16 cellular contexts compared by ENCODE assay signal in the genomic region with DNA sequence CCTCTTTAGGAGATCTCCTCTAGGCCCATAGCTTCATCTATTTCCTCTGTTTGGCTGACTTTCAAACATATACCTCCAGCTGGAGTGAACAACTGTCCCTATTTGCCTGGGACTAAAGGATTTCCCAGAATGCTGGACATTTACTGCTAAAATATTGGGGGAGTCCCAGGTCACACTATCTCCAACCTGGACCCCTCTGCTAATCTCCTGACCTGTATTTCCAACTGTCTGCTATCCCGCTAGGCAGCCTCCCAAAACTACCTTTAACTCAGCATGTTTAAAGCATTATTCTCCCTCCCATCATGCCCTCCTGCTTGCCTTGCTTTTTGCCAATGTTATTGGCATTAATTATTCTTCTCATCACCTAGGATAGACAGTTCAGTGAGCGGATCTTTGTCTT.
A peak's percentile ranks its signal among the peaks of the same experiment; 100 is the strongest.
DNase-seq lines count a peak whose midpoint lies in the region; ATAC-seq, FAIRE-seq and TF ChIP-seq lines count a peak whose summit lies in the region.
"Had no signal": no experiment of that assay in that cellular context is flagged by ENCODE, and none has a peak within 500 bp of the region (broad histone marks: within the 10 kb centered on the region; RNA-seq: fewer than 3 reads in every experiment).

No MANE protein-coding gene starts in this region.

- H3K9ac ChIP-seq in K562 (ENCODE audit: insufficient read depth in 1 of 2, low read depth in 2 of 2, low read length in 2 of 2) (peak overlapping the region; percentile 29 to 53; a peak in 2 of 4 replicates), muscle layer of colon (ENCODE audit: low read length) (no peak overlapping the region)
- H3K9ac ChIP-seq: parathyroid adenoma had no signal

- 13% methylated on average over 2 of the region's 2 CpGs for WGBS in K562 (ENCODE audit: insufficient coverage, low coverage, missing lambda C conversion rate)

- BruUV-seq in K562 (replicated peaks; lab: Mats Ljungman, UMichigan), result no TSS peak

- peaks cover 5% of the 10 kb centered on the region for H3K36me3 Mint-ChIP-seq in activated CD4-positive, alpha-beta memory T cell treated with anti-CD3 and anti-CD28 coated beads for 36 hours
- peaks cover 5% of the 10 kb centered on the region for H3K36me3 Mint-ChIP-seq in activated CD4-positive, alpha-beta memory T cell treated with anti-CD3 and anti-CD28 coated beads, Interleukin-2, amount 10 ng/mL, durations not matched to agents 7 days and 5 days (ENCODE audit: low read depth)

- H3K4me3 ChIP-seq in K562 (no peak overlapping the region), muscle layer of colon (ENCODE audit: low read depth in 1 of 2, low read length in 2 of 2) (no peak overlapping the region), thoracic aorta (no peak overlapping the region)
- H3K4me3 ChIP-seq: dorsolateral prefrontal cortex had no signal

- peak; percentile 23 for FAIRE-seq in K562 (lab: Jason Lieb, UNC)
- FAIRE-seq: A204.1 had no signal

- H3K27ac ChIP-seq in K562 (ENCODE audit: extremely low read depth, low read depth, low read length) (peak overlapping the region; percentile 62; the same call in 2 of the 3 replicates), muscle layer of colon (ENCODE audit: low read depth, low read length) (peak overlapping the region; percentile 68), thoracic aorta (peak overlapping the region; percentile 83 to 89)
- H3K27ac ChIP-seq: HL-60 had no signal

- H3K4me1 Mint-ChIP-seq in activated CD4-positive, alpha-beta memory T cell treated with anti-CD3 and anti-CD28 coated beads for 36 hours (ENCODE audit: low read depth), result peaks cover 44% of the 10 kb centered on the region
- H3K4me1 Mint-ChIP-seq in activated CD4-positive, alpha-beta memory T cell treated with anti-CD3 and anti-CD28 coated beads, Interleukin-2, amount 10 ng/mL, durations not matched to agents 7 days and 5 days, result peaks cover 9% of the 10 kb centered on the region

- DNase-seq in activated CD4-positive, alpha-beta memory T cell treated with anti-CD3 and anti-CD28 coated beads for 36 hours, result no peak
- DNase-seq in activated CD4-positive, alpha-beta memory T cell treated with anti-CD3 and anti-CD28 coated beads, Interleukin-2, amount 10 ng/mL, durations not matched to agents 7 days and 5 days, result no peak
- DNase-seq in K562 (ENCODE audit: extremely low read depth in 1 of 4, low spot score in 3 of 4) (peak in 1 of 4 experiments; percentile 48), thoracic aorta (ENCODE audit: low spot score) (no peak), SW480 (ENCODE audit: low spot score) (no peak), middle frontal gyrus (ENCODE audit: extremely low spot score, low spot score) (no peak)
- DNase-seq in effector CD4-positive, alpha-beta T cell, result no peak
- DNase-seq: activated naive CD8-positive, alpha-beta T cell treated with anti-CD3 and anti-CD28 coated beads, Interleukin-2, amount 10 ng/mL, durations not matched to agents 7 days and 5 days; dorsolateral prefrontal cortex; PC-3; substantia nigra; T-helper 9 cell had no signal

- no peak overlapping the region for H3K4me2 ChIP-seq in K562 (ENCODE audit: insufficient read depth, low read length)

- ATAC-seq in K562 (peak; percentile 53), thoracic aorta (ENCODE audit: insufficient number of reproducible peaks, low FRiP score, low read depth) (no peak)
- ATAC-seq: PC-3 had no signal

- intact Hi-C loops in activated CD4-positive, alpha-beta memory T cell treated with anti-CD3 and anti-CD28 coated beads for 36 hours (cut with micrococcal nuclease), result loop anchor here (10.0 kb wide), 1 partner anchor 46 kb away; no protein-coding TSS in a partner anchor
- intact Hi-C loops in K562 (cut with micrococcal nuclease), result no loop called here

- H3K9me1 ChIP-seq in K562 (ENCODE audit: control insufficient read depth, insufficient read depth, low read length), result no peaks in the 10 kb centered on the region

- H3K27ac Mint-ChIP-seq in activated CD4-positive, alpha-beta memory T cell treated with anti-CD3 and anti-CD28 coated beads for 36 hours, result peak overlapping the region; percentile 57
- no peak overlapping the region for H3K27ac Mint-ChIP-seq in activated CD4-positive, alpha-beta memory T cell treated with anti-CD3 and anti-CD28 coated beads, Interleukin-2, amount 10 ng/mL, durations not matched to agents 7 days and 5 days
- H3K27ac Mint-ChIP-seq: activated naive CD8-positive, alpha-beta T cell treated with anti-CD3 and anti-CD28 coated beads, Interleukin-2, amount 10 ng/mL, durations not matched to agents 7 days and 5 days had no signal

- no peak for TF ChIP-seq POLR2A in K562 (conservative IDR thresholded peaks at IDR 0.05)

- CTCF ChIA-PET in activated CD4-positive, alpha-beta memory T cell treated with anti-CD3 and anti-CD28 coated beads for 36 hours (lab: Charles Lee), result interaction anchor here (1.8 kb wide), 1 partner anchor 58 kb away, joined by 8 read pairs; no protein-coding TSS in a partner anchor
- CTCF ChIA-PET in activated CD4-positive, alpha-beta memory T cell treated with anti-CD3 and anti-CD28 coated beads, Interleukin-2, amount 10 ng/mL, durations not matched to agents 7 days and 5 days (lab: Charles Lee), result interaction anchor here (1.2 kb wide), 1 partner anchor 9 kb away, joined by 4 read pairs; no protein-coding TSS in a partner anchor
- CTCF ChIA-PET in K562 (lab: Yijun Ruan, JAX; ENCODE audit: low intra/inter-chr PET ratio), result interaction anchor here (0.6 kb wide), 1 partner anchor 543 kb away, joined by 4 read pairs; no protein-coding TSS in a partner anchor

- H3K79me2 ChIP-seq in K562 (ENCODE audit: control insufficient read depth, insufficient read depth, low read length), result no peaks in the 10 kb centered on the region; the same call in 2 of the 3 replicates
- H3K79me2 ChIP-seq: parathyroid adenoma had no signal

- TF ChIP-seq EP300 in K562 (IDR thresholded peaks at IDR 0.05; ENCODE audit: low read length), result peak; percentile 10; the same call in 1 of the 2 replicates

- H3K27me3 Mint-ChIP-seq in activated CD4-positive, alpha-beta memory T cell treated with anti-CD3 and anti-CD28 coated beads for 36 hours, result no peaks in the 10 kb centered on the region
- H3K27me3 Mint-ChIP-seq in activated CD4-positive, alpha-beta memory T cell treated with anti-CD3 and anti-CD28 coated beads, Interleukin-2, amount 10 ng/mL, durations not matched to agents 7 days and 5 days, result no peaks in the 10 kb centered on the region
- H3K27me3 Mint-ChIP-seq: activated naive CD8-positive, alpha-beta T cell treated with anti-CD3 and anti-CD28 coated beads, Interleukin-2, amount 10 ng/mL, durations not matched to agents 7 days and 5 days had no signal

- peak overlapping the region; percentile 58 for H2AFZ ChIP-seq in K562 (ENCODE audit: low read depth, low read length)
- H2AFZ ChIP-seq: parathyroid adenoma had no signal

- no peak overlapping the region for H3K4me3 Mint-ChIP-seq in activated CD4-positive, alpha-beta memory T cell treated with anti-CD3 and anti-CD28 coated beads for 36 hours
- no peak overlapping the region for H3K4me3 Mint-ChIP-seq in activated CD4-positive, alpha-beta memory T cell treated with anti-CD3 and anti-CD28 coated beads, Interleukin-2, amount 10 ng/mL, durations not matched to agents 7 days and 5 days
- H3K4me3 Mint-ChIP-seq: activated naive CD8-positive, alpha-beta T cell treated with anti-CD3 and anti-CD28 coated beads, Interleukin-2, amount 10 ng/mL, durations not matched to agents 7 days and 5 days had no signal

- H3K27me3 ChIP-seq in K562 (ENCODE audit: control insufficient read depth in 2 of 2, insufficient read depth in 2 of 2, low read length in 2 of 2) (no peaks in the 10 kb centered on the region), muscle layer of colon (ENCODE audit: control insufficient read depth in 1 of 2, insufficient read depth in 2 of 2, low read length in 2 of 2) (no peaks in the 10 kb centered on the region), thoracic aorta (replicated peaks; ENCODE audit: insufficient read depth) (no peaks in the 10 kb centered on the region)
- H3K27me3 ChIP-seq: dorsolateral prefrontal cortex had no signal

- POLR2A ChIA-PET in activated CD4-positive, alpha-beta memory T cell treated with anti-CD3 and anti-CD28 coated beads for 36 hours (lab: Charles Lee), result no interaction called here
- POLR2A ChIA-PET in activated CD4-positive, alpha-beta memory T cell treated with anti-CD3 and anti-CD28 coated beads, Interleukin-2, amount 10 ng/mL, durations not matched to agents 7 days and 5 days (lab: Charles Lee), result no interaction called here
- POLR2A ChIA-PET in K562 (lab: Yijun Ruan, JAX), result interaction anchor here (1.1 to 1.8 kb wide), 2 partner anchors 11 to 29 kb away, joined by 3 to 9 read pairs; no protein-coding TSS in a partner anchor

- H3K9me3 Mint-ChIP-seq in activated CD4-positive, alpha-beta memory T cell treated with anti-CD3 and anti-CD28 coated beads for 36 hours, result no peaks in the 10 kb centered on the region
- H3K9me3 Mint-ChIP-seq in activated CD4-positive, alpha-beta memory T cell treated with anti-CD3 and anti-CD28 coated beads, Interleukin-2, amount 10 ng/mL, durations not matched to agents 7 days and 5 days, result no peaks in the 10 kb centered on the region
- H3K9me3 Mint-ChIP-seq: activated naive CD8-positive, alpha-beta T cell treated with anti-CD3 and anti-CD28 coated beads, Interleukin-2, amount 10 ng/mL, durations not matched to agents 7 days and 5 days had no signal

- in situ Hi-C loops in K562 (cut with MboI), result no loop called here

- H3K9me3 ChIP-seq in K562 (replicated peaks; ENCODE audit: control insufficient read depth, insufficient read depth, low read depth, low read length) (no peaks in the 10 kb centered on the region), muscle layer of colon (ENCODE audit: low read length) (no peaks in the 10 kb centered on the region), thoracic aorta (no peaks in the 10 kb centered on the region)

- H3K36me3 ChIP-seq in K562 (ENCODE audit: control insufficient read depth, insufficient read depth, low read length) (peaks cover 2% of the 10 kb centered on the region; the same call in 1 of the 3 replicates), muscle layer of colon (ENCODE audit: insufficient read depth, low read length) (no peaks in the 10 kb centered on the region), thoracic aorta (no peaks in the 10 kb centered on the region)

- H4K20me1 ChIP-seq in K562 (replicated peaks; ENCODE audit: control insufficient read depth, insufficient read depth, low read length), result no peaks in the 10 kb centered on the region

- TF ChIP-seq RAD21 in K562 (CRISPR knock-in tag; conservative IDR thresholded peaks at IDR 0.05 in 1 of 2, IDR thresholded peaks at IDR 0.05 in 1 of 2), result no peak

- TF ChIP-seq CTCF in K562 (IDR thresholded peaks at IDR 0.05 in 2 of 3, conservative IDR thresholded peaks at IDR 0.05 in 1 of 3; ENCODE audit: insufficient read depth in 2 of 3, low read depth in 1 of 3, low read length in 3 of 3) (no peak), thoracic aorta (IDR thresholded peaks at IDR 0.05) (no peak)

- H3K4me1 ChIP-seq in K562 (replicated peaks in 1 of 2; ENCODE audit: control insufficient read depth in 2 of 2, insufficient read depth in 2 of 2, low read length in 2 of 2) (peaks cover 0 to 37% of the 10 kb centered on the region in 2 experiments; a peak in 3 of 5 replicates), muscle layer of colon (ENCODE audit: insufficient read depth, low read length) (peaks cover 45% of the 10 kb centered on the region), thoracic aorta (ENCODE audit: control insufficient read depth in 1 of 2, low read depth in 2 of 2) (peaks cover 48 to 71% of the 10 kb centered on the region in 2 donors)
